In genomic region chr7:983182-984071, GRCh38 we compare ENCODE assay signal across 1 cellular context.
TF ChIP-seq lines count a peak whose summit lies in the region.

No MANE protein-coding gene starts in this region.

TF ChIP-seq in HepG2, 621 proteins besides CTCF, POLR2A, EP300 and RAD21 (continued from another document):
- TF ChIP-seq ZNF710 (CRISPR knock-in tag; IDR thresholded peaks at IDR 0.05; ENCODE audit: borderline replicate concordance): 0 out of 2 replicates have a peak, but pooled peaks have one; percentile 22
- peak; percentile 31; the same call in 1 of the 2 replicates for TF ChIP-seq FOSL2 (CRISPR knock-in tag; IDR thresholded peaks at IDR 0.05)
- TF ChIP-seq CHD4 (IDR thresholded peaks at IDR 0.05; ENCODE audit: borderline replicate concordance, low read length): peak; percentile 92; the same call in 1 of the 2 replicates
- peak; percentile 69; the same call in 1 of the 2 replicates for TF ChIP-seq ZBTB7B (CRISPR knock-in tag; IDR thresholded peaks at IDR 0.05)
- TF ChIP-seq, protein P1, sequence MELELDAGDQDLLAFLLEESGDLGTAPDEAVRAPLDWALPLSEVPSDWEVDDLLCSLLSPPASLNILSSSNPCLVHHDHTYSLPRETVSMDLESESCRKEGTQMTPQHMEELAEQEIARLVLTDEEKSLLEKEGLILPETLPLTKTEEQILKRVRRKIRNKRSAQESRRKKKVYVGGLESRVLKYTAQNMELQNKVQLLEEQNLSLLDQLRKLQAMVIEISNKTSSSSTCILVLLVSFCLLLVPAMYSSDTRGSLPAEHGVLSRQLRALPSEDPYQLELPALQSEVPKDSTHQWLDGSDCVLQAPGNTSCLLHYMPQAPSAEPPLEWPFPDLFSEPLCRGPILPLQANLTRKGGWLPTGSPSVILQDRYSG (CRISPR knock-in tag; IDR thresholded peaks at IDR 0.05): no peak
- TF ChIP-seq SIN3B (IDR thresholded peaks at IDR 0.05; ENCODE audit: low read length): no peak
- TF ChIP-seq MIXL1 (CRISPR knock-in tag; IDR thresholded peaks at IDR 0.05): 0 out of 2 replicates have a peak, but pooled peaks have one; percentile 24
- TF ChIP-seq CENPT (CRISPR knock-in tag; IDR thresholded peaks at IDR 0.05; ENCODE audit: low read depth): peak; percentile 68; the same call in 1 of the 2 replicates
- no peak for TF ChIP-seq ZNF383 (CRISPR knock-in tag; IDR thresholded peaks at IDR 0.05; ENCODE audit: borderline replicate concordance)
- TF ChIP-seq ZNF777 (CRISPR knock-in tag; IDR thresholded peaks at IDR 0.05): 0 out of 2 replicates have a peak, but pooled peaks have one; percentile 45
- peak; percentile 59 for TF ChIP-seq ZNF605 (CRISPR knock-in tag; IDR thresholded peaks at IDR 0.05)
- 0 out of 2 replicates have a peak, but pooled peaks have one; percentile 53 for TF ChIP-seq ZMYM2 (CRISPR knock-in tag; IDR thresholded peaks at IDR 0.05)
- TF ChIP-seq DPF2 (CRISPR knock-in tag; IDR thresholded peaks at IDR 0.05; ENCODE audit: borderline replicate concordance, low read depth): no peak
- no peak for TF ChIP-seq ZNF143 (CRISPR knock-in tag; IDR thresholded peaks at IDR 0.05)
- peak; percentile 68; the same call in 1 of the 2 replicates for TF ChIP-seq DR1 (CRISPR knock-in tag; IDR thresholded peaks at IDR 0.05)
- peak; percentile 67; the same call in 1 of the 2 replicates for TF ChIP-seq ZNF709 (CRISPR knock-in tag; IDR thresholded peaks at IDR 0.05)
- TF ChIP-seq CBX1 (IDR thresholded peaks at IDR 0.05; ENCODE audit: low read depth): peak; percentile 53
- peak; percentile 68; the same call in 1 of the 2 replicates for TF ChIP-seq ARID4A (CRISPR knock-in tag; IDR thresholded peaks at IDR 0.05; ENCODE audit: borderline replicate concordance)
- peak; percentile 83; the same call in 1 of the 2 replicates for TF ChIP-seq ZNF430 (CRISPR knock-in tag; IDR thresholded peaks at IDR 0.05)
- TF ChIP-seq HOXA7 (CRISPR knock-in tag; IDR thresholded peaks at IDR 0.05): no peak
- TF ChIP-seq TRAFD1 (CRISPR knock-in tag; IDR thresholded peaks at IDR 0.05; ENCODE audit: borderline replicate concordance): no peak
- no peak for TF ChIP-seq JARID2 (CRISPR knock-in tag; IDR thresholded peaks at IDR 0.05; ENCODE audit: insufficient replicate concordance)
- TF ChIP-seq RFX3 (CRISPR knock-in tag; IDR thresholded peaks at IDR 0.05): no peak
- peak; percentile 57; the same call in 1 of the 2 replicates for TF ChIP-seq ZNF639 (CRISPR knock-in tag; conservative IDR thresholded peaks at IDR 0.05)
- TF ChIP-seq RXRB (CRISPR knock-in tag; IDR thresholded peaks at IDR 0.05; ENCODE audit: borderline replicate concordance): 0 out of 2 replicates have a peak, but pooled peaks have one; percentile 10
- no peak for TF ChIP-seq SOX6 (IDR thresholded peaks at IDR 0.05)
- 0 out of 2 replicates have a peak, but pooled peaks have one; percentile 26 for TF ChIP-seq SOX6 (CRISPR knock-in tag; IDR thresholded peaks at IDR 0.05)
- TF ChIP-seq ZNF816 (CRISPR knock-in tag; IDR thresholded peaks at IDR 0.05; ENCODE audit: borderline replicate concordance): peak; percentile 52; the same call in 1 of the 2 replicates
- peak; percentile 42; the same call in 1 of the 2 replicates for TF ChIP-seq REPIN1 (CRISPR knock-in tag; IDR thresholded peaks at IDR 0.05; ENCODE audit: borderline replicate concordance, low read depth)
- TF ChIP-seq SRSF1 (optimal IDR thresholded peaks at IDR 0.05; ENCODE audit: low read depth, low read length): peak; percentile 64
- TF ChIP-seq STAT5B (CRISPR knock-in tag; IDR thresholded peaks at IDR 0.05): 0 out of 2 replicates have a peak, but pooled peaks have one; percentile 48
- peak; percentile 62 for TF ChIP-seq SALL1 (CRISPR knock-in tag; IDR thresholded peaks at IDR 0.05)
- TF ChIP-seq ZNF547 (CRISPR knock-in tag; IDR thresholded peaks at IDR 0.05): peak; percentile 70
- 0 out of 2 replicates have a peak, but pooled peaks have one; percentile 46 for TF ChIP-seq ARHGAP35 (CRISPR knock-in tag; IDR thresholded peaks at IDR 0.05; ENCODE audit: borderline replicate concordance)
- TF ChIP-seq ZNF768 (CRISPR knock-in tag; IDR thresholded peaks at IDR 0.05): peak; percentile 45; the same call in 1 of the 2 replicates
- no peak for TF ChIP-seq ARNT2 (CRISPR knock-in tag; IDR thresholded peaks at IDR 0.05; ENCODE audit: low read depth)
- TF ChIP-seq ZNF530 (CRISPR knock-in tag; IDR thresholded peaks at IDR 0.05; ENCODE audit: low read depth): no peak
- peak; percentile 33 for TF ChIP-seq ZBTB38 (CRISPR knock-in tag; IDR thresholded peaks at IDR 0.05)
- TF ChIP-seq, protein P2, sequence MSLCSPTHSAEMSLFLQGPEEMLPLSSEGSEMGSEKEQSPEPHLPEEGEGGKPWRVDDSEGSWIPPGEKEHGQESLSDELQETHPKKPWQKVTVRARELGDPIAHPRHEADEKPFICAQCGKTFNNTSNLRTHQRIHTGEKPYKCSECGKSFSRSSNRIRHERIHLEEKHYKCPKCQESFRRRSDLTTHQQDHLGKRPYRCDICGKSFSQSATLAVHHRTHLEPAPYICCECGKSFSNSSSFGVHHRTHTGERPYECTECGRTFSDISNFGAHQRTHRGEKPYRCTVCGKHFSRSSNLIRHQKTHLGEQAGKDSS (CRISPR knock-in tag; IDR thresholded peaks at IDR 0.05; ENCODE audit: borderline replicate concordance, low read depth): 0 out of 2 replicates have a peak, but pooled peaks have one; percentile 23
- TF ChIP-seq ASH2L (IDR thresholded peaks at IDR 0.05; ENCODE audit: insufficient read length, low read depth, low read length): peak; percentile 34
- peak; percentile 64 for TF ChIP-seq PRDM15 (CRISPR knock-in tag; IDR thresholded peaks at IDR 0.05)
- no peak for TF ChIP-seq MYPOP (CRISPR knock-in tag; IDR thresholded peaks at IDR 0.05)
- TF ChIP-seq, protein P3, sequence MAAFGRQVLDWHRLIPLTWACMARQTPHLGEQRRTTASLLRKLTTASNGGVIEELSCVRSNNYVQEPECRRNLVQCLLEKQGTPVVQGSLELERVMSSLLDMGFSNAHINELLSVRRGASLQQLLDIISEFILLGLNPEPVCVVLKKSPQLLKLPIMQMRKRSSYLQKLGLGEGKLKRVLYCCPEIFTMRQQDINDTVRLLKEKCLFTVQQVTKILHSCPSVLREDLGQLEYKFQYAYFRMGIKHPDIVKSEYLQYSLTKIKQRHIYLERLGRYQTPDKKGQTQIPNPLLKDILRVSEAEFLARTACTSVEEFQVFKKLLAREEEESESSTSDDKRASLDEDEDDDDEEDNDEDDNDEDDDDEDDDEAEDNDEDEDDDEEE (CRISPR knock-in tag; IDR thresholded peaks at IDR 0.05): peak; percentile 38
